In genomic region chr7:35646289-35647033, GRCh38 we compare ENCODE assay signal across 10 cellular contexts. TPM values are rescaled to one million over a fixed set of nuclear protein-coding genes. Genes with fewer than 3 reads are reported as not detected.
A peak's percentile ranks its signal among the peaks of the same experiment; 100 is the strongest.
DNase-seq lines count a peak whose midpoint lies in the region; ATAC-seq, FAIRE-seq and TF ChIP-seq lines count a peak whose summit lies in the region.
"Had no signal": no experiment of that assay in that cellular context is flagged by ENCODE, and none has a peak within 500 bp of the region (broad histone marks: within the 10 kb centered on the region; RNA-seq: fewer than 3 reads in every experiment).

No MANE protein-coding gene starts in this region.

- H3K9ac ChIP-seq in skeletal muscle tissue (ENCODE audit: low read depth in 1 of 3, low read length in 3 of 3), result no peak overlapping the region

- H3K36me3 ChIP-seq in hepatocyte (replicated peaks; ENCODE audit: insufficient read depth, low read depth), result no peaks in the 10 kb centered on the region
- H3K36me3 ChIP-seq in skeletal muscle tissue (ENCODE audit: control insufficient read depth in 3 of 3, insufficient read depth in 3 of 3, low read length in 3 of 3), result peaks cover 0 to 6% (median 2%) of the 10 kb centered on the region in 3 donors

- H3K4me1 Mint-ChIP-seq in T-helper 17 cell, result peaks cover 53% of the 10 kb centered on the region

- H2AFZ ChIP-seq in hepatocyte, result no peak overlapping the region

- peaks cover 6% of the 10 kb centered on the region for H3K36me3 Mint-ChIP-seq in T-helper 17 cell (ENCODE audit: low read depth)

- H3K9me3 ChIP-seq in T-helper 17 cell (ENCODE audit: control insufficient read depth, low read length, poor library complexity, severe bottlenecking) (no peaks in the 10 kb centered on the region), hepatocyte (ENCODE audit: low read depth) (no peaks in the 10 kb centered on the region), skeletal muscle tissue (ENCODE audit: control insufficient read depth in 3 of 3, low read length in 3 of 3) (no peaks in the 10 kb centered on the region)

- H3K4me2 ChIP-seq in hepatocyte, result peak overlapping the region; percentile 55

- H3K4me1 ChIP-seq in hepatocyte (ENCODE audit: insufficient read depth) (peaks cover 10% of the 10 kb centered on the region), skeletal muscle tissue (ENCODE audit: control insufficient read depth in 3 of 3, insufficient read depth in 3 of 3, low read length in 3 of 3) (peaks cover 10 to 24% (median 20%) of the 10 kb centered on the region in 3 donors)

- H3K4me3 ChIP-seq in hepatocyte, result no peak overlapping the region
- H3K4me3 ChIP-seq in skeletal muscle tissue (ENCODE audit: low read length in 3 of 3), result no peak overlapping the region

- H3K27me3 ChIP-seq in hepatocyte (no peaks in the 10 kb centered on the region), skeletal muscle tissue (ENCODE audit: control insufficient read depth in 3 of 3, insufficient read depth in 3 of 3, low read length in 3 of 3) (no peaks in the 10 kb centered on the region)

- H3K27ac ChIP-seq in hepatocyte (peak overlapping the region; percentile 76), skeletal muscle tissue (ENCODE audit: low read depth, low read length) (peak overlapping the region; percentile 28)

- peak overlapping the region; percentile 33 for H3K4me3 Mint-ChIP-seq in T-helper 17 cell

- H3K27ac Mint-ChIP-seq in T-helper 17 cell, result peak overlapping the region; percentile 43

- DNase-seq in HCEC 1CT (peak; percentile 7), T-helper 17 cell (no peak), hepatocyte (ENCODE audit: low spot score) (no peak), occipital lobe (lab: John Stamatoyannopoulos, UW) (no peak), GM13977 (ENCODE audit: low spot score) (no peak), frontal cortex (ENCODE audit: low spot score in 2 of 2) (no peak)
- DNase-seq: activated gamma-delta T cell treated with Interleukin-2 at 50 U/mL for 16 hours; GF-D8; stimulated activated CD8-positive, alpha-beta memory T cell treated with anti-CD3 and anti-CD28 coated beads, Interleukin-4, amount 100 ng/mL, for 48 hours had no signal

- H3K79me2 ChIP-seq in hepatocyte, result peaks cover 39% of the 10 kb centered on the region

- in situ Hi-C loops in GM13977 (cut with MboI; ENCODE audit: low pct_unique_long_range_greater_than_20kb, low sequenced_read_pairs, unreplicated experiment), result no loop called here

- no peaks in the 10 kb centered on the region for H4K20me1 ChIP-seq in hepatocyte (ENCODE audit: insufficient read depth, poor library complexity, severe bottlenecking)

- TF ChIP-seq CTCF in hepatocyte (IDR thresholded peaks at IDR 0.05; ENCODE audit: poor library complexity), result no peak
- TF ChIP-seq CTCF in GM13977 (IDR thresholded peaks at IDR 0.05; ENCODE audit: extremely low read depth, insufficient read depth, missing control alignments), result no peak

- ATAC-seq in T-helper 17 cell, result peak; percentile 47

- H3K27me3 Mint-ChIP-seq in T-helper 17 cell, result no peaks in the 10 kb centered on the region

- no peaks in the 10 kb centered on the region for H3K9me2 ChIP-seq in hepatocyte (replicated peaks; ENCODE audit: insufficient read depth)

- FAIRE-seq in frontal cortex (lab: Jason Lieb, UNC), result no peak

- WGBS in hepatocyte (ENCODE audit: low lambda C conversion rate, missing lambda C conversion rate), result 72% methylated on average over 3 of the region's 3 CpGs

RNA-seq across cellular contexts. Expression of gene HERPUD2, which starts 48.5 kb away (rescaled TPM):
- total RNA-seq in T-helper 17 cell, result 100 to 1,000 TPM in 1 of 2 donors, 10 to 100 TPM in 1; 98.3 to 101 TPM
- total RNA-seq in hepatocyte, result 25.5 and 31.3 TPM in 2 replicates
- 26.8 and 28.0 TPM in 2 replicates for polyA plus RNA-seq in hepatocyte
- 19.8 TPM for total RNA-seq in skeletal muscle tissue
- total RNA-seq in occipital lobe, result 22.5 TPM
- 21.2 TPM for total RNA-seq in frontal cortex
